20 cellular contexts compared by ENCODE assay signal in the genomic region with DNA sequence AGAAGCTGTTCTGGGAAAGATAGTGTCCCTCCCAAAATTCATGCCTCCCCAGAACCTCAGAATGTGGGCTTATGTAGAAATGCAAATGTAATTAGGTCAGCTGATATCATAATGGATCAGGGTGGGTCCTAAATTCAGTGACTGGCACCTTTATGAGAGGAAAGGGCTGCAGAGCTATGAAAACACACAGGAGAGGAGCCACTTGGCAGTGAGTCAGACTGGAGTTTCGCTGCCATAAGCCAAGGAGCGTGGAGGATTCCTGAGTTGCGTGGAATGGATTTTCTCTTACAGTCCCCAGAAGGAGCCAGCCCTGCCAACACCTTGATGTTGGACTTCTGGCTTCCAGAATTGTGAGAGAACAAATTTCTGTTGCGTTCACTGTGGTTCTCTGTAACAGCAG.
DNase-seq lines count a peak whose midpoint lies in the region; ATAC-seq, FAIRE-seq and TF ChIP-seq lines count a peak whose summit lies in the region.
"Had no signal": no experiment of that assay in that cellular context is flagged by ENCODE, and none has a peak within 500 bp of the region (broad histone marks: within the 10 kb centered on the region; RNA-seq: fewer than 3 reads in every experiment).

No MANE protein-coding gene starts in this region.

- H3K27ac ChIP-seq in GM23248 (no peak overlapping the region), VCaP (peak overlapping the region; percentile 32), keratinocyte (ENCODE audit: control insufficient read depth, insufficient read depth, low read length) (no peak overlapping the region), rectal smooth muscle tissue (ENCODE audit: low read depth, low read length) (peak overlapping the region; percentile 68)
- H3K27ac ChIP-seq: BLaER1, PC-9, RWPE1 had no signal

- no peaks in the 10 kb centered on the region for H3K36me3 ChIP-seq in GM23248 (ENCODE audit: low read depth)
- no peaks in the 10 kb centered on the region for H3K36me3 ChIP-seq in keratinocyte (ENCODE audit: control insufficient read depth in 2 of 2, extremely low read depth in 1 of 2, insufficient read depth in 2 of 2, low read length in 2 of 2)
- no peaks in the 10 kb centered on the region for H3K36me3 ChIP-seq in rectal smooth muscle tissue (ENCODE audit: control insufficient read depth, insufficient read depth, low read length)
- H3K36me3 ChIP-seq: BLaER1 had no signal

- H4K20me1 ChIP-seq in GM23248 (ENCODE audit: insufficient read depth), result no peaks in the 10 kb centered on the region
- no peaks in the 10 kb centered on the region for H4K20me1 ChIP-seq in keratinocyte (ENCODE audit: control insufficient read depth, extremely low read depth, insufficient read depth, low read length)
- H4K20me1 ChIP-seq: BLaER1 had no signal

- peaks cover 10% of the 10 kb centered on the region; the same call in 1 of the 2 replicates for H3K4me1 ChIP-seq in GM23248 (ENCODE audit: insufficient read depth)
- no peaks in the 10 kb centered on the region for H3K4me1 ChIP-seq in keratinocyte (ENCODE audit: control insufficient read depth, extremely low read depth, insufficient read depth, low read length)
- peaks cover 11% of the 10 kb centered on the region for H3K4me1 ChIP-seq in rectal smooth muscle tissue (ENCODE audit: control insufficient read depth, insufficient read depth, low read length)
- H3K4me1 ChIP-seq: BLaER1 had no signal

- dilution Hi-C loops in keratinocyte (cut with MboI; ENCODE audit: extremely low pct_ligation_motif_present, low sequenced_read_pairs), result no loop called here

- peak; percentile 26 for FAIRE-seq in keratinocyte (lab: Jason Lieb, UNC)
- FAIRE-seq: GM12892, GM18507, K562 had no signal

- peak; percentile 17 for DNase-seq in GM23248
- no peak for DNase-seq in keratinocyte (ENCODE audit: low read depth, low spot score)
- no peak for DNase-seq in SW 1271 (lab: John Stamatoyannopoulos, UW)
- DNase-seq in DMS 273 treated with DMSO at 0.1 percent for 48 hours (lab: John Stamatoyannopoulos, UW), result no peak
- DNase-seq: CD4-positive, alpha-beta memory T cell; H7; NCI-H1105; NCI-H2081; PC-9; SIG-M5 had no signal

- no peak for TF ChIP-seq CTCF in VCaP (conservative IDR thresholded peaks at IDR 0.05)
- no peak for TF ChIP-seq CTCF in keratinocyte (optimal IDR thresholded peaks at IDR 0.05 in 1 of 3, IDR thresholded peaks at IDR 0.05 in 1 of 3, conservative IDR thresholded peaks at IDR 0.05 in 1 of 3; ENCODE audit: extremely low read depth in 1 of 3, insufficient read depth in 2 of 3, low read length in 3 of 3)

- H3K9me2 ChIP-seq in GM23248 (ENCODE audit: insufficient read depth), result no peaks in the 10 kb centered on the region

- H3K9ac ChIP-seq in GM23248 (no peak overlapping the region), keratinocyte (ENCODE audit: control insufficient read depth, extremely low read depth, insufficient read depth, low read length) (no peak overlapping the region), rectal smooth muscle tissue (ENCODE audit: low read length) (no peak overlapping the region)
- H3K9ac ChIP-seq: BLaER1 had no signal

- H3K79me2 ChIP-seq in GM23248 (ENCODE audit: insufficient read depth), result no peaks in the 10 kb centered on the region
- no peaks in the 10 kb centered on the region for H3K79me2 ChIP-seq in keratinocyte (ENCODE audit: control insufficient read depth, insufficient read depth, low read length)

- H3K4me2 ChIP-seq in GM23248 (ENCODE audit: unreplicated experiment) (no peak overlapping the region), keratinocyte (ENCODE audit: control insufficient read depth, extremely low read depth, insufficient read depth, low read depth, low read length) (no peak overlapping the region)
- H3K4me2 ChIP-seq: BLaER1, PC-9 had no signal

- H2AFZ ChIP-seq in GM23248 (no peak overlapping the region), keratinocyte (ENCODE audit: control insufficient read depth, low read length) (no peak overlapping the region)
- H2AFZ ChIP-seq: PC-9 had no signal

- no peaks in the 10 kb centered on the region for H3K9me1 ChIP-seq in keratinocyte (ENCODE audit: control insufficient read depth, extremely low read depth, insufficient read depth, low read length)

- WGBS in GM23248 (ENCODE audit: low coverage in 1 of 2, low lambda C conversion rate in 2 of 2, missing lambda C conversion rate in 2 of 2), 2 experiments, result 81 to 84% methylated on average over 4 of the region's 4 CpGs

- ATAC-seq in HG03521 (IDR thresholded peaks at IDR 0.05; ENCODE audit: unreplicated experiment) (no peak), HG02938 (IDR thresholded peaks at IDR 0.05; ENCODE audit: unreplicated experiment) (no peak)
- ATAC-seq: K562, SK-N-SH treated with all-trans-retinoic acid at 6 μM for 48 hours had no signal

- in situ Hi-C loops in GM23248 (cut with MboI), result no loop called here

- no peak overlapping the region for H3K4me3 ChIP-seq in GM23248
- no peak overlapping the region for H3K4me3 ChIP-seq in keratinocyte (ENCODE audit: control insufficient read depth in 2 of 3, extremely low read depth in 1 of 3, insufficient read depth in 2 of 3, low read depth in 1 of 3, low read length in 3 of 3)
- no peak overlapping the region for H3K4me3 ChIP-seq in rectal smooth muscle tissue (ENCODE audit: low read length)
- H3K4me3 ChIP-seq: BLaER1, K562, PC-9 had no signal

- no peaks in the 10 kb centered on the region for H3K9me3 ChIP-seq in GM23248 (ENCODE audit: low read depth)
- H3K9me3 ChIP-seq in keratinocyte (ENCODE audit: control insufficient read depth, low read depth, low read length), result no peaks in the 10 kb centered on the region
- H3K9me3 ChIP-seq: BLaER1 had no signal

- H3K27me3 ChIP-seq in GM23248 (replicated peaks; ENCODE audit: insufficient read depth) (no peaks in the 10 kb centered on the region), keratinocyte (ENCODE audit: control insufficient read depth, extremely low read depth, insufficient read depth, low read length) (peaks cover 55% of the 10 kb centered on the region), rectal smooth muscle tissue (ENCODE audit: control insufficient read depth, insufficient read depth, low read length) (no peaks in the 10 kb centered on the region)
- H3K27me3 ChIP-seq: BLaER1 had no signal

- peaks cover 4% of the 10 kb centered on the region; the same call in 1 of the 2 replicates for H3F3A ChIP-seq in GM23248 (ENCODE audit: insufficient read depth)

Comparison
In these comparisons a context has a peak if more than half of its experiments do, and no peak if none do; other contexts are left out.
1. H3K27ac ChIP-seq: peak in VCaP (single experiment) and rectal smooth muscle tissue (single experiment); none in GM23248 (single experiment) and keratinocyte (single experiment).